ENCODE assay signal across 9 cellular contexts in genomic region chr5:129767927-129768380, GRCh38. TPM values are rescaled to one million over a fixed set of nuclear protein-coding genes. Genes with fewer than 3 reads are reported as not detected.
DNase-seq lines count a peak whose midpoint lies in the region; ATAC-seq and TF ChIP-seq lines count a peak whose summit lies in the region.
"Had no signal": no experiment of that assay in that cellular context is flagged by ENCODE, and none has a peak within 500 bp of the region (broad histone marks: within the 10 kb centered on the region; RNA-seq: fewer than 3 reads in every experiment).

No MANE protein-coding gene starts in this region.

- no peaks in the 10 kb centered on the region for H3K9me3 Mint-ChIP-seq in Calu3 (ENCODE audit: low read depth, unreplicated experiment)
- H3K9me3 Mint-ChIP-seq: dendritic cell treated with granulocyte-macrophage colony-stimulating factor and Interleukin-4, amounts not matched to agents 40 ng/mL and 50 ng/mL, for 4 days had no signal

- intact Hi-C loops in Calu3 (cut with micrococcal nuclease; ENCODE audit: unreplicated experiment) = loop anchor here (1.0 to 10.0 kb wide), 9 partner anchors 104 to 1553 kb away; partner anchors contain the start of gene ADAMTS19

- no peak overlapping the region for H3K27ac Mint-ChIP-seq in Calu3 (ENCODE audit: unreplicated experiment)
- H3K27ac Mint-ChIP-seq: dendritic cell treated with granulocyte-macrophage colony-stimulating factor and Interleukin-4, amounts not matched to agents 40 ng/mL and 50 ng/mL, for 4 days had no signal

- ATAC-seq in GM19463 (IDR thresholded peaks at IDR 0.05; ENCODE audit: unreplicated experiment) (peak; percentile 85), HG03469 (IDR thresholded peaks at IDR 0.05; ENCODE audit: unreplicated experiment) (peak; percentile 89)

- H3K4me1 Mint-ChIP-seq in Calu3 (ENCODE audit: low read depth, unreplicated experiment) = peaks cover 29% of the 10 kb centered on the region

- peak; percentile 93 for TF ChIP-seq CTCF in Calu3 (IDR thresholded peaks at IDR 0.05; ENCODE audit: unreplicated experiment)

- no peak overlapping the region for H3K4me3 Mint-ChIP-seq in Calu3 (ENCODE audit: low read depth, unreplicated experiment)
- H3K4me3 Mint-ChIP-seq: dendritic cell treated with granulocyte-macrophage colony-stimulating factor and Interleukin-4, amounts not matched to agents 40 ng/mL and 50 ng/mL, for 4 days had no signal

- CTCF ChIA-PET in Calu3 (lab: Charles Lee) = interaction anchor here (0.7 to 1.1 kb wide), 6 partner anchors 48 to 369 kb away, joined by 3 to 5 read pairs (median 3); no protein-coding TSS in a partner anchor

- no TSS peak for BruUV-seq in Calu3 (replicated peaks; lab: Mats Ljungman, UMichigan)

- H3K36me3 Mint-ChIP-seq in Calu3 (ENCODE audit: insufficient read depth, unreplicated experiment) = no peaks in the 10 kb centered on the region

- no peaks in the 10 kb centered on the region for H3K27me3 Mint-ChIP-seq in Calu3 (ENCODE audit: unreplicated experiment)
- H3K27me3 Mint-ChIP-seq: dendritic cell treated with granulocyte-macrophage colony-stimulating factor and Interleukin-4, amounts not matched to agents 40 ng/mL and 50 ng/mL, for 4 days had no signal

- DNase-seq in Calu3 = peak; percentile 84
- DNase-seq in NCI-H524 (lab: John Stamatoyannopoulos, UW) = peak; percentile 80 to 89
- DNase-seq in activated CD4-positive, alpha-beta T cell treated with anti-CD3 and anti-CD28 coated beads for 4 hours = peak; percentile 37 to 60
- DNase-seq in ecto neural progenitor cell (ENCODE audit: low spot score) = peak; percentile 76
- DNase-seq in lung microvascular endothelial cell (ENCODE audit: low read depth in 2 of 2) = peak; percentile 90 to 93
- peak; percentile 4 for DNase-seq in stimulated activated CD8-positive, alpha-beta memory T cell treated with anti-CD3 and anti-CD28 coated beads, Interleukin-4, amount 100 ng/mL, for 24 hours (ENCODE audit: low read depth)

RNA-seq across cellular contexts. Expression of gene MINAR2, which starts 20.1 kb away (rescaled TPM):
- total RNA-seq in Calu3 (2022) (not detected in 2 replicates), lung microvascular endothelial cell (not detected in 2 replicates)

Comparison
In these comparisons a context has a peak if more than half of its experiments do, and no peak if none do; other contexts are left out.
1. Peak in every context shown above with its lines: DNase-seq and ATAC-seq.
2. DNase-seq: peak in every context shown above with its lines; median percentile 92 in lung microvascular endothelial cell; 84 in NCI-H524; 84 in Calu3; 76 in ecto neural progenitor cell; 48 in activated CD4-positive, alpha-beta T cell treated with anti-CD3 and anti-CD28 coated beads for 4 hours; 4 in stimulated activated CD8-positive, alpha-beta memory T cell treated with anti-CD3 and anti-CD28 coated beads, Interleukin-4, amount 100 ng/mL, for 24 hours.